ENCODE assay signal across 1 cellular context in genomic region chr10:112258407-112258806, GRCh38.
TF ChIP-seq lines count a peak whose summit lies in the region.

No MANE protein-coding gene starts in this region.

TF ChIP-seq in HepG2, 621 proteins besides CTCF, POLR2A, EP300 and RAD21 (continued from another document):
- TF ChIP-seq ATF4 (CRISPR knock-in tag; IDR thresholded peaks at IDR 0.05), result peak in 1 of 2 experiments; percentile 54; a peak in 2 of 4 replicates
- peak; percentile 61; the same call in 1 of the 2 replicates for TF ChIP-seq ARID5B (CRISPR knock-in tag; IDR thresholded peaks at IDR 0.05)
- peak; percentile 84 for TF ChIP-seq GATAD2A (CRISPR knock-in tag; IDR thresholded peaks at IDR 0.05)
- peak; percentile 44; the same call in 1 of the 2 replicates for TF ChIP-seq RERE (CRISPR knock-in tag; IDR thresholded peaks at IDR 0.05; ENCODE audit: low read depth)
- TF ChIP-seq IRF9 (CRISPR knock-in tag; IDR thresholded peaks at IDR 0.05; ENCODE audit: borderline replicate concordance), result no peak
- TF ChIP-seq FOXA3 (CRISPR knock-in tag; IDR thresholded peaks at IDR 0.05), result peak; percentile 65
- peak; percentile 18; the same call in 1 of the 2 replicates for TF ChIP-seq SMAD3 (CRISPR knock-in tag; IDR thresholded peaks at IDR 0.05)
- TF ChIP-seq NCOA2 (CRISPR knock-in tag; IDR thresholded peaks at IDR 0.05), result peak; percentile 67
- no peak for TF ChIP-seq AGO1 (IDR thresholded peaks at IDR 0.05; ENCODE audit: low read depth, low read length, poor library complexity, severe bottlenecking)
- 0 out of 2 replicates have a peak, but pooled peaks have one; percentile 41 for TF ChIP-seq POGZ (CRISPR knock-in tag; IDR thresholded peaks at IDR 0.05)
- 0 out of 2 replicates have a peak, but pooled peaks have one; percentile 25 for TF ChIP-seq TBX2 (CRISPR knock-in tag; IDR thresholded peaks at IDR 0.05; ENCODE audit: borderline replicate concordance)
- TF ChIP-seq TFE3 (CRISPR knock-in tag; IDR thresholded peaks at IDR 0.05), result peak; percentile 55; the same call in 1 of the 2 replicates
- no peak for TF ChIP-seq ZFX (CRISPR knock-in tag; IDR thresholded peaks at IDR 0.05; ENCODE audit: low read depth)
- TF ChIP-seq ELF3 (CRISPR knock-in tag; IDR thresholded peaks at IDR 0.05), result peak; percentile 24; the same call in 1 of the 2 replicates
- no peak for TF ChIP-seq ZNF883 (CRISPR knock-in tag; IDR thresholded peaks at IDR 0.05; ENCODE audit: not compliant biosample characterization)
- TF ChIP-seq ZNF781 (CRISPR knock-in tag; IDR thresholded peaks at IDR 0.05; ENCODE audit: borderline replicate concordance, not compliant biosample characterization), result no peak
- peak; percentile 18; the same call in 1 of the 2 replicates for TF ChIP-seq SALL1 (CRISPR knock-in tag; IDR thresholded peaks at IDR 0.05)
- 0 out of 2 replicates have a peak, but pooled peaks have one; percentile 16 for TF ChIP-seq MIXL1 (CRISPR knock-in tag; IDR thresholded peaks at IDR 0.05)
- TF ChIP-seq IRF2 (CRISPR knock-in tag; IDR thresholded peaks at IDR 0.05), result no peak
- TF ChIP-seq SOX6 (IDR thresholded peaks at IDR 0.05), result no peak
- TF ChIP-seq SOX6 (CRISPR knock-in tag; IDR thresholded peaks at IDR 0.05), result 0 out of 2 replicates have a peak, but pooled peaks have one; percentile 48
- peak; percentile 44 for TF ChIP-seq FOSL2 (CRISPR knock-in tag; IDR thresholded peaks at IDR 0.05)
- 0 out of 2 replicates have a peak, but pooled peaks have one; percentile 34 for TF ChIP-seq HDAC2 (CRISPR knock-in tag; IDR thresholded peaks at IDR 0.05)
- TF ChIP-seq SOX5 (CRISPR knock-in tag; IDR thresholded peaks at IDR 0.05; ENCODE audit: borderline replicate concordance), result peak; percentile 47; the same call in 1 of the 2 replicates
- peak; percentile 64; the same call in 1 of the 2 replicates for TF ChIP-seq RCOR2 (CRISPR knock-in tag; IDR thresholded peaks at IDR 0.05)
- 0 out of 2 replicates have a peak, but pooled peaks have one; percentile 17 for TF ChIP-seq MLX (CRISPR knock-in tag; IDR thresholded peaks at IDR 0.05)
- 0 out of 2 replicates have a peak, but pooled peaks have one; percentile 23 for TF ChIP-seq ZBTB37 (CRISPR knock-in tag; IDR thresholded peaks at IDR 0.05)
- TF ChIP-seq ZNF784 (CRISPR knock-in tag; IDR thresholded peaks at IDR 0.05; ENCODE audit: borderline replicate concordance), result 0 out of 2 replicates have a peak, but pooled peaks have one; percentile 27
TF ChIP-seq in HepG2: peak in this region for 30.
